8 cellular contexts compared by ENCODE assay signal in the genomic region with DNA sequence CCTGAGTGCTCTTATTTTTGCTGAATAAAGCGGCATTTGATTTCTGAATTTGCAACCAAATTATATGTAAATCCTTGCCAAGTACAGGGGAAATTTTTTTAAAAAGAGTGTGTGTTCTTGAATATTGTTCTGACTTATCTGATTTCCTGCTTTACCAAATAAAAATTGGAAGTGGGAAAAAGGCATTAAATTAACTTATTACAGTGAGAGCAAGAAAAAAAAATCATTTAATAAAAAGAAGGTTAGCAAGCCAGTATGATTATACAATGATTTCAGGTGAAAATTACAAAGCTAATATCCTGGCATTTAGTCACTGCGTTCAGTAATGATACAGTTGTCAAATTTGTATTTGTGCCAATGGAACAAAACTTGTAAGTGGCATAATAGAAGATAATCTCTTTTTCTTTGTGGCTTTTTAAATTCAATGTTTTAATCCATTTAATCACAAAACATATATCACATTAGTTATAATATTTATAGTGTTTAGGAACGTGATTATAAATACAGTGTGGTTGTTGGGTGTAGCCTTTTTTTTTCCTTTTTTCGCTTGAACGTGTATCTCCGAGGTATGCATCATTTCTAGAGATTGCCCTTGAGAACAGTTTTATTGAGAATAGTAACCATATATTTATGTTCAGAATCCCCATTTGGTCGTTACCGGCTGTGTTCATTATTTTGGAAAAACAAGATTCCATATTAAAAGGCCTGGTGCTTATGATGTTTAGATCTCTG.
DNase-seq lines count a peak whose midpoint lies in the region; ATAC-seq and TF ChIP-seq lines count a peak whose summit lies in the region.

No MANE protein-coding gene starts in this region.

- H3K27ac Mint-ChIP-seq in natural killer cell: peak overlapping the region; percentile 86 to 91

- no peak for TF ChIP-seq POLR2A in breast epithelium (IDR thresholded peaks at IDR 0.05)

- H3K4me3 ChIP-seq in AG10803 (ENCODE audit: low read length): peak overlapping the region; percentile 74
- peak overlapping the region; percentile 85 to 98 (median 91) for H3K4me3 ChIP-seq in breast epithelium

- H3K27me3 Mint-ChIP-seq in natural killer cell (ENCODE audit: low read depth in 2 of 2): no peaks in the 10 kb centered on the region

- no peaks in the 10 kb centered on the region for H3K9me3 Mint-ChIP-seq in natural killer cell

- H3K4me3 Mint-ChIP-seq in natural killer cell: peak overlapping the region; percentile 88

- intact Hi-C loops in breast epithelium (cut with DNase I; ENCODE audit: low total_unique reads): no loop called here
- intact Hi-C loops in natural killer cell (cut with micrococcal nuclease): no loop called here

- DNase-seq in AG10803 (ENCODE audit: low read depth) (no peak), HS-27A (ENCODE audit: low read depth) (peak; percentile 29), breast epithelium (ENCODE audit: low spot score in 2 of 2) (no peak), natural killer cell (no peak), AML-193 (lab: John Stamatoyannopoulos, UW) (no peak), OCI-M2 (lab: John Stamatoyannopoulos, UW; ENCODE audit: unreplicated experiment) (no peak)

- no peaks in the 10 kb centered on the region for H3K36me3 Mint-ChIP-seq in natural killer cell

- ATAC-seq in natural killer cell: no peak
- ATAC-seq in HG02981 (IDR thresholded peaks at IDR 0.05; ENCODE audit: unreplicated experiment): no peak
- no peak for ATAC-seq in GM21381 (IDR thresholded peaks at IDR 0.05; ENCODE audit: unreplicated experiment)

- peak overlapping the region; percentile 100 for H3K27ac ChIP-seq in breast epithelium

- H3K4me1 ChIP-seq in breast epithelium: peaks cover 0 to 5% of the 10 kb centered on the region in 2 donors

- no peaks in the 10 kb centered on the region for H3K27me3 ChIP-seq in breast epithelium

- H3K36me3 ChIP-seq in breast epithelium: no peaks in the 10 kb centered on the region

- TF ChIP-seq CTCF in AG10803 (conservative IDR thresholded peaks at IDR 0.05; ENCODE audit: low read length): no peak
- TF ChIP-seq CTCF in breast epithelium (IDR thresholded peaks at IDR 0.05): no peak
- no peak for TF ChIP-seq CTCF in natural killer cell (IDR thresholded peaks at IDR 0.05)

- H3K9me3 ChIP-seq in breast epithelium: no peaks in the 10 kb centered on the region

- peaks cover 45 to 50% of the 10 kb centered on the region in 2 donors for H3K4me1 Mint-ChIP-seq in natural killer cell
